Comparison of ENCODE assay signal across 10 cellular contexts in the genomic region with DNA sequence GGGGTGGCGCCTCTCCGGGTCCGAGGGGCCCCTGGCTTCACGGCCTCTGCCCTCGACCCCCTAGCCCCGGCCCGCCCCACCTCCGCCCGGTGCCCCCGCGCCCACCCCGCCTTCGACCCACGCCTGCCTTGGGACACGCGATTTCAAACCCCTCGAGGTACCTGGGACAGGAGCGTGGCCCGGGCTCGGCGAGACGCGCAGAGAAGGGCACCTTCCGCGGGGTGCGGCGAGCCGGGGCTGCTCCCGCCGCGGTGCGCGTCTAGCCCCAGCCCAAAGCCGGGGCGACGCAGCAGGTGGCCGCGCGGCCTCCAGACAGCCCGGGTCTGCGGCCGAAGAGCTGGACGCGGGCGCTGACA. TPM values are rescaled to one million over a fixed set of nuclear protein-coding genes. Genes with fewer than 3 reads are reported as not detected.
A peak's percentile ranks its signal among the peaks of the same experiment; 100 is the strongest.
DNase-seq lines count a peak whose midpoint lies in the region; ATAC-seq, FAIRE-seq and TF ChIP-seq lines count a peak whose summit lies in the region.
"Had no signal": no experiment of that assay in that cellular context is flagged by ENCODE, and none has a peak within 500 bp of the region (broad histone marks: within the 10 kb centered on the region; RNA-seq: fewer than 3 reads in every experiment).

No MANE protein-coding gene starts in this region.

- H3F3A ChIP-seq in PC-9 (ENCODE audit: insufficient read depth, low read depth) = no peaks in the 10 kb centered on the region

- H3K79me2 ChIP-seq in PC-9 (ENCODE audit: low read depth) = no peaks in the 10 kb centered on the region

- peaks cover 72% of the 10 kb centered on the region for H3K27me3 Mint-ChIP-seq in activated CD4-positive, alpha-beta memory T cell treated with anti-CD3 and anti-CD28 coated beads, Interleukin-2, amount 10 ng/mL, durations not matched to agents 7 days and 5 days

- intact Hi-C loops in PC-9 (cut with micrococcal nuclease; ENCODE audit: unreplicated experiment) = loop anchor here (2.0 to 5.0 kb wide), 3 partner anchors 27 to 288 kb away; no protein-coding TSS in a partner anchor
- intact Hi-C loops in pancreas (cut with DNase I) = no loop called here

- H3K9me2 ChIP-seq in PC-9 (ENCODE audit: insufficient read depth) = no peaks in the 10 kb centered on the region

- H3K27me3 ChIP-seq in PC-9 (ENCODE audit: insufficient read depth, low read depth) (peaks cover 47% of the 10 kb centered on the region), esophagus (ENCODE audit: control insufficient read depth in 1 of 2, insufficient read depth in 2 of 2, low read length in 2 of 2) (no peaks in the 10 kb centered on the region), pancreas (no peaks in the 10 kb centered on the region)
- H3K27me3 ChIP-seq: BLaER1 treated with 17β-estradiol and CSF1 and Interleukin-3, amounts not matched to agents 10 nM and 100 nM had no signal

- H3K27ac ChIP-seq in A549 (peak overlapping the region; percentile 57 to 90), PC-9 (no peak overlapping the region), esophagus (ENCODE audit: low read depth in 2 of 2, low read length in 1 of 2) (peak overlapping the region in 1 of 2 donors; percentile 13), pancreas (peak overlapping the region in 1 of 4 donors; percentile 28)
- H3K27ac ChIP-seq: BLaER1 treated with 17β-estradiol and CSF1 and Interleukin-3, amounts not matched to agents 10 nM and 100 nM had no signal

- POLR2A ChIA-PET in A549 (lab: Yijun Ruan, JAX) (no interaction called here), PC-9 (lab: Charles Lee; ENCODE audit: unreplicated experiment) (no interaction called here)
- POLR2A ChIA-PET in activated CD4-positive, alpha-beta memory T cell treated with anti-CD3 and anti-CD28 coated beads, Interleukin-2, amount 10 ng/mL, durations not matched to agents 7 days and 5 days (lab: Charles Lee) = no interaction called here

- TF ChIP-seq CTCF in A549 (IDR thresholded peaks at IDR 0.05) = no peak
- TF ChIP-seq CTCF in PC-9 (conservative IDR thresholded peaks at IDR 0.05) = no peak
- TF ChIP-seq CTCF in pancreas (IDR thresholded peaks at IDR 0.05) = no peak

- H3K4me1 Mint-ChIP-seq in activated CD4-positive, alpha-beta memory T cell treated with anti-CD3 and anti-CD28 coated beads, Interleukin-2, amount 10 ng/mL, durations not matched to agents 7 days and 5 days = peaks cover 10% of the 10 kb centered on the region

- H3K9me3 ChIP-seq in A549 (no peaks in the 10 kb centered on the region), PC-9 (ENCODE audit: insufficient read depth, low read depth) (no peaks in the 10 kb centered on the region), esophagus (ENCODE audit: control insufficient read depth in 2 of 2, insufficient read depth in 1 of 2, low read depth in 1 of 2, low read length in 1 of 2) (no peaks in the 10 kb centered on the region), pancreas (no peaks in the 10 kb centered on the region)

- H3K4me1 ChIP-seq in A549 (no peaks in the 10 kb centered on the region), PC-9 (replicated peaks; ENCODE audit: insufficient read depth) (no peaks in the 10 kb centered on the region), esophagus (ENCODE audit: control insufficient read depth in 2 of 2, insufficient read depth in 2 of 2, low read length in 1 of 2) (peaks cover 0 to 6% of the 10 kb centered on the region in 2 donors), pancreas (no peaks in the 10 kb centered on the region)
- H3K4me1 ChIP-seq: BLaER1 treated with 17β-estradiol and CSF1 and Interleukin-3, amounts not matched to agents 10 nM and 100 nM had no signal

- H2AFZ ChIP-seq in PC-9 = no peak overlapping the region

- no peak for TF ChIP-seq POLR2A in A549 (IDR thresholded peaks at IDR 0.05; ENCODE audit: low read length)

- ATAC-seq in A549 (no peak; a peak in 1 of 6 replicates), pancreas (no peak), HG02885 (IDR thresholded peaks at IDR 0.05; ENCODE audit: poor library complexity, unreplicated experiment) (no peak)

- H4K20me1 ChIP-seq in PC-9 (ENCODE audit: insufficient read depth) = no peaks in the 10 kb centered on the region
- H4K20me1 ChIP-seq: BLaER1 treated with 17β-estradiol and CSF1 and Interleukin-3, amounts not matched to agents 10 nM and 100 nM had no signal

- peaks cover 3% of the 10 kb centered on the region for H3K36me3 Mint-ChIP-seq in activated CD4-positive, alpha-beta memory T cell treated with anti-CD3 and anti-CD28 coated beads, Interleukin-2, amount 10 ng/mL, durations not matched to agents 7 days and 5 days (ENCODE audit: low read depth)

- H3K4me3 ChIP-seq in A549 = peak overlapping the region; percentile 52
- H3K4me3 ChIP-seq in PC-9 = peak overlapping the region; percentile 54; the same call in 1 of the 2 replicates
- peak overlapping the region; percentile 62 to 84 for H3K4me3 ChIP-seq in esophagus (ENCODE audit: low read depth in 1 of 2, low read length in 2 of 2)
- peak overlapping the region; percentile 43 to 71 (median 48) for H3K4me3 ChIP-seq in pancreas
- H3K4me3 ChIP-seq: BLaER1 treated with 17β-estradiol and CSF1 and Interleukin-3, amounts not matched to agents 10 nM and 100 nM had no signal

- TF ChIP-seq RAD21 in A549 (conservative IDR thresholded peaks at IDR 0.05 in 1 of 2, IDR thresholded peaks at IDR 0.05 in 1 of 2) = no peak

- no TSS peak for BruUV-seq in PC-9 (replicated peaks; lab: Mats Ljungman, UMichigan)

- H3K4me2 ChIP-seq in A549 (peak overlapping the region; percentile 92), PC-9 (peak overlapping the region; percentile 78)
- H3K4me2 ChIP-seq: BLaER1 treated with 17β-estradiol and CSF1 and Interleukin-3, amounts not matched to agents 10 nM and 100 nM had no signal

- no peak overlapping the region for H3K4me3 Mint-ChIP-seq in activated CD4-positive, alpha-beta memory T cell treated with anti-CD3 and anti-CD28 coated beads, Interleukin-2, amount 10 ng/mL, durations not matched to agents 7 days and 5 days

- no peaks in the 10 kb centered on the region for H3K36me3 ChIP-seq in PC-9 (ENCODE audit: low read depth)
- no peaks in the 10 kb centered on the region for H3K36me3 ChIP-seq in esophagus (ENCODE audit: control insufficient read depth in 2 of 2, insufficient read depth in 2 of 2, low read length in 1 of 2)
- H3K36me3 ChIP-seq in pancreas = no peaks in the 10 kb centered on the region
- H3K36me3 ChIP-seq: BLaER1 treated with 17β-estradiol and CSF1 and Interleukin-3, amounts not matched to agents 10 nM and 100 nM had no signal

- H3K27ac Mint-ChIP-seq in activated CD4-positive, alpha-beta memory T cell treated with anti-CD3 and anti-CD28 coated beads, Interleukin-2, amount 10 ng/mL, durations not matched to agents 7 days and 5 days = no peak overlapping the region

- CTCF ChIA-PET in A549 (lab: Yijun Ruan, JAX) = interaction anchor here (0.6 to 2.4 kb wide), 7 partner anchors 10 to 656 kb away, joined by 3 to 9 read pairs (median 4); no protein-coding TSS in a partner anchor
- CTCF ChIA-PET in PC-9 (lab: Charles Lee) = no interaction called here
- CTCF ChIA-PET in activated CD4-positive, alpha-beta memory T cell treated with anti-CD3 and anti-CD28 coated beads, Interleukin-2, amount 10 ng/mL, durations not matched to agents 7 days and 5 days (lab: Charles Lee) = no interaction called here

- WGBS in A549 (ENCODE audit: missing lambda C conversion rate) = 40% methylated on average over 1 of the region's 45 CpGs
- 1% methylated on average over 18 to 45 of the region's 45 CpGs for WGBS in esophagus, 2 donors
- WGBS in pancreas, 2 donors = 0 to 1% methylated on average over 29 to 45 of the region's 45 CpGs

- no peaks in the 10 kb centered on the region for H3K9me3 Mint-ChIP-seq in activated CD4-positive, alpha-beta memory T cell treated with anti-CD3 and anti-CD28 coated beads, Interleukin-2, amount 10 ng/mL, durations not matched to agents 7 days and 5 days

- no peak for DNase-seq in A549 (ENCODE audit: low read depth in 1 of 2, low spot score in 1 of 2)
- DNase-seq in PC-9 = no peak
- DNase-seq in pancreas = peak in 1 of 6 donors; percentile 66
- DNase-seq in activated CD4-positive, alpha-beta memory T cell treated with anti-CD3 and anti-CD28 coated beads, Interleukin-2, amount 10 ng/mL, durations not matched to agents 7 days and 5 days = no peak
- no peak for DNase-seq in superior temporal gyrus (ENCODE audit: extremely low spot score)
- no peak for DNase-seq in NCI-H748 treated with DMSO at 0.1 percent for 48 hours (lab: John Stamatoyannopoulos, UW)
- DNase-seq: stimulated activated CD4-positive, alpha-beta T cell treated with anti-CD3 and anti-CD28 coated beads, Interleukin-4, amount 100 ng/mL, for 24 hours had no signal

- FAIRE-seq in A549 (lab: Jason Lieb, UNC) (no peak), pancreas (lab: Jason Lieb, UNC) (no peak)

- no peak for TF ChIP-seq EP300 in A549 (IDR thresholded peaks at IDR 0.05)

TF ChIP-seq in A549, 52 proteins besides CTCF, POLR2A, EP300 and RAD21 (continues in another document):
- TF ChIP-seq ZC3H11A (IDR thresholded peaks at IDR 0.05) = no peak
- TF ChIP-seq FOXS1 (CRISPR knock-in tag; IDR thresholded peaks at IDR 0.05) = no peak
- TF ChIP-seq, protein P1, sequence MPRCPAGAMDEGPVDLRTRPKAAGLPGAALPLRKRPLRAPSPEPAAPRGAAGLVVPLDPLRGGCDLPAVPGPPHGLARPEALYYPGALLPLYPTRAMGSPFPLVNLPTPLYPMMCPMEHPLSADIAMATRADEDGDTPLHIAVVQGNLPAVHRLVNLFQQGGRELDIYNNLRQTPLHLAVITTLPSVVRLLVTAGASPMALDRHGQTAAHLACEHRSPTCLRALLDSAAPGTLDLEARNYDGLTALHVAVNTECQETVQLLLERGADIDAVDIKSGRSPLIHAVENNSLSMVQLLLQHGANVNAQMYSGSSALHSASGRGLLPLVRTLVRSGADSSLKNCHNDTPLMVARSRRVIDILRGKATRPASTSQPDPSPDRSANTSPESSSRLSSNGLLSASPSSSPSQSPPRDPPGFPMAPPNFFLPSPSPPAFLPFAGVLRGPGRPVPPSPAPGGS (IDR thresholded peaks at IDR 0.05) = no peak
- TF ChIP-seq RARB (CRISPR knock-in tag; IDR thresholded peaks at IDR 0.05) = no peak

RNA-seq across cellular contexts. Expression of a gene that starts 0.3 kb away (rescaled TPM):
- polyA plus RNA-seq in A549 (2011; rRNA removed) = 0.11 and 0.21 TPM in 2 replicates
- 0.24 and 0.25 TPM in 2 replicates for polyA plus RNA-seq in A549 (2012; cell fraction: cytosol; rRNA removed)
- polyA plus RNA-seq in A549 (2012; cell fraction: nucleus; rRNA removed) = 0.20 and 0.34 TPM in 2 replicates
- polyA plus RNA-seq in A549 (2017; fragmentation: RNase III; extraction: RNeasy Plus Mini Kit Qiagen cat#74134 plus additional on column Dnase treatment) = 0.36 to 0.51 TPM (median 0.45 TPM) in 3 replicates
- polyA minus RNA-seq in A549 (2011; rRNA and poly(A)+ RNA removed) = 0.66 and 0.78 TPM in 2 replicates
- 29.6 and 33.7 TPM in 2 replicates for total RNA-seq in PC-9 (2021)
- 10 to 100 TPM in 1 of 2 donors, 1 to 10 TPM in 1; 9.1 to 15.8 TPM for polyA plus RNA-seq in esophagus
- total RNA-seq in pancreas = 10 to 100 TPM in 1 of 6 donors, 1 to 10 TPM in 5; 4.1 to 11.0 (median 6.2) TPM
- 1 to 10 TPM; 3.6 to 5.3 TPM for polyA plus RNA-seq in pancreas
- total RNA-seq in activated CD4-positive, alpha-beta memory T cell treated with anti-CD3 and anti-CD28 coated beads, Interleukin-2, amount 10 ng/mL, durations not matched to agents 7 days and 5 days = under 1 TPM; 0.18 to 0.20 TPM

Comparison
In these comparisons a context has a peak if more than half of its experiments do, and no peak if none do; other contexts are left out.
1. RNA of a gene that starts 0.3 kb away (total RNA-seq): 29.6 to 33.7 TPM in PC-9 and 4.1 to 11.0 TPM in pancreas; 0.18 to 0.20 TPM in activated CD4-positive, alpha-beta memory T cell treated with anti-CD3 and anti-CD28 coated beads, Interleukin-2, amount 10 ng/mL, durations not matched to agents 7 days and 5 days; every median in the first group is over 4 times any median in the second.
2. Peak in every context shown above with its lines, with median percentiles within 50 percentile points of each other: H3K4me3 ChIP-seq.